Comparison of ENCODE assay signal across 23 cellular contexts in the genomic region with DNA sequence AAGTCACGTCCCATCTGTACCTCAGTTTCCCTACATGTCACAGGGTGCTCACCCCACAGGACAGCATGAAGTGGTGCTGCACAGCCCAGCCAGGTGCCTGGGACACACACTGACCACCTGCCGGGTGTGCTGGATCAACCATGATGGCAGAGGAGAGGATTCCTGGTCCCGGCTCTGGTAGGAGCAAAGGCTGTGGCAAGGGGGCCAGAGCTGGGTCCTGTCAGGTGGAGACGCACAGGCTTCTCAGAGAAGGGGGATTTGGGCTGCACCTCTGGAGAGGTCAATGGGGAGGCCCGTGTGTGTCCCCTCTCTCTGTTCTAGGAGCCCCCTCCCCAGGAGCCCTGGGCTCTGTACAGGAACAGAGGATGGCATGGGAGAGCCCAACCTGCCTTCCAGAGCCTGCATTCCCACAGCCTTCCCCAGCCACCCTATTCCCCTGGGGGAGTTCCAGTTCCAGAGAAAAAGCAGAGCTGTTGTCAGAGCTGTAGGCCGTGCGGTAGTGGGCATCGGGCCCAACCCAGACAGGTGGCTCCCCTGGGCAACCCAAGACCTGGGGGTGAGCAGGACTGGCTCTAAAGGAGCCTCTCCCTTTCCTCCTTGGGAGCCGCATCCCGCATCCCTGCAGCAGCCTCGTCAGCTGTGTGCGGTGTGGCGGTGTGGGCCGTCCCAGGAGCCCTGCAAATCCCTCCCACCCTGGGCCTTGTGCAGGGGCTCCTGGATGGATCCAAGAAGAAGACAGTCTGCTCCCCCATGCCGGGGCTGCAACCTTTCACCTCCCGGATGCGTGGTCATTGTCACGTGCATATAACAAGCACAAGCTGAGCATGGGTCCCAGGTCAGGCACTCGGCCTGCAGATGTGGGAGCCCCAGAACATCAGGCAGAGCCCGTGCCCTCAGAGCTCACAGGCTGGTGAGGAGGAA. TPM values are rescaled to one million over a fixed set of nuclear protein-coding genes. Genes with fewer than 3 reads are reported as not detected.
DNase-seq lines count a peak whose midpoint lies in the region; ATAC-seq, FAIRE-seq and TF ChIP-seq lines count a peak whose summit lies in the region.
"Had no signal": no experiment of that assay in that cellular context is flagged by ENCODE, and none has a peak within 500 bp of the region (broad histone marks: within the 10 kb centered on the region; RNA-seq: fewer than 3 reads in every experiment).

No MANE protein-coding gene starts in this region.

- DNase-seq in GM23338 (ENCODE audit: low spot score) (no peak), NCI-H69 (lab: John Stamatoyannopoulos, UW) (peak; percentile 59), mucosa of descending colon (peak in 2 of 3 donors; percentile 27 to 52), H54 (ENCODE audit: insufficient read length, low spot score) (no peak), midbrain (lab: John Stamatoyannopoulos, UW) (no peak)
- DNase-seq: activated CD4-positive, alpha-beta T cell treated with anti-CD3 and anti-CD28 coated beads for 48 hours; body of pancreas; Calu3; gastrocnemius medialis; left ventricle myocardium inferior; MV-4-11; NCI-H2227 treated with DMSO at 0.1 percent for 48 hours; pancreas; stimulated activated CD4-positive, alpha-beta T cell treated with anti-CD3 and anti-CD28 coated beads, Interleukin-2, amount 100 ng/mL, for 48 hours; substantia nigra; T1000 had no signal

- no peak overlapping the region for H3K27ac Mint-ChIP-seq in GM23338
- H3K27ac Mint-ChIP-seq: activated naive CD8-positive, alpha-beta T cell had no signal

- H3K9ac ChIP-seq in BLaER1, result no peak overlapping the region

- H4K20me1 ChIP-seq in BLaER1 (no peaks in the 10 kb centered on the region), GM23338 (replicated peaks; ENCODE audit: insufficient read depth) (no peaks in the 10 kb centered on the region)

- no peaks in the 10 kb centered on the region for H3K36me3 Mint-ChIP-seq in GM23338 (ENCODE audit: low read depth)
- H3K36me3 Mint-ChIP-seq: activated naive CD8-positive, alpha-beta T cell had no signal

- ATAC-seq in GM23338 (peak; percentile 17; the same call in 2 of the 3 replicates), mucosa of descending colon (no peak), GM18909 (IDR thresholded peaks at IDR 0.05; ENCODE audit: poor library complexity, unreplicated experiment) (no peak)
- ATAC-seq: body of pancreas, gastrocnemius medialis, pancreas had no signal

- H3K36me3 ChIP-seq in BLaER1 (no peaks in the 10 kb centered on the region), GM23338 (ENCODE audit: insufficient read depth) (no peaks in the 10 kb centered on the region), mucosa of descending colon (ENCODE audit: low read depth) (no peaks in the 10 kb centered on the region)
- H3K36me3 ChIP-seq: gastrocnemius medialis, HAP-1, left ventricle myocardium inferior, pancreas had no signal

- FAIRE-seq in H54 (lab: Jason Lieb, UNC), result no peak
- FAIRE-seq: pancreas had no signal

- H3K27me3 ChIP-seq in BLaER1 (no peaks in the 10 kb centered on the region), GM23338 (ENCODE audit: insufficient read depth) (no peaks in the 10 kb centered on the region)
- H3K27me3 ChIP-seq: body of pancreas, gastrocnemius medialis, pancreas had no signal

- intact Hi-C loops in mucosa of descending colon (cut with DNase I, micrococcal nuclease), result no loop called here

- H3K4me1 Mint-ChIP-seq in GM23338, result peaks cover 40% of the 10 kb centered on the region

- H3K9me2 ChIP-seq in GM23338 (ENCODE audit: insufficient read depth), result no peaks in the 10 kb centered on the region

- no peak overlapping the region for H2AFZ ChIP-seq in GM23338

- H3K4me3 Mint-ChIP-seq in GM23338, result no peak overlapping the region
- H3K4me3 Mint-ChIP-seq: activated naive CD8-positive, alpha-beta T cell had no signal

- peaks cover 11% of the 10 kb centered on the region for H3K27me3 Mint-ChIP-seq in GM23338 (ENCODE audit: insufficient read depth, low read depth, poor library complexity)
- H3K27me3 Mint-ChIP-seq: activated naive CD8-positive, alpha-beta T cell had no signal

- TF ChIP-seq CTCF in GM23338 (conservative IDR thresholded peaks at IDR 0.05; ENCODE audit: low read depth in 2 of 2), result no peak
- no peak for TF ChIP-seq CTCF in mucosa of descending colon (IDR thresholded peaks at IDR 0.05)

- H3K79me2 ChIP-seq in GM23338 (replicated peaks; ENCODE audit: insufficient read depth), result no peaks in the 10 kb centered on the region

- H3F3A ChIP-seq in GM23338 (replicated peaks; ENCODE audit: low read depth), result no peaks in the 10 kb centered on the region

- H3K27ac ChIP-seq in BLaER1, result peak overlapping the region; percentile 77; the same call in 1 of the 2 replicates
- H3K27ac ChIP-seq in GM23338 (ENCODE audit: low read depth), result no peak overlapping the region
- H3K27ac ChIP-seq: body of pancreas, epithelial cell of prostate, gastrocnemius medialis, left ventricle myocardium inferior, pancreas had no signal

- H3K4me3 ChIP-seq in BLaER1, result no peak overlapping the region
- no peak overlapping the region for H3K4me3 ChIP-seq in GM23338
- H3K4me3 ChIP-seq in mucosa of descending colon, result no peak overlapping the region
- H3K4me3 ChIP-seq: body of pancreas, gastrocnemius medialis, HAP-1, left ventricle myocardium inferior, pancreas had no signal

- H3K4me1 ChIP-seq in BLaER1 (peaks cover 78% of the 10 kb centered on the region), GM23338 (ENCODE audit: insufficient read depth) (peaks cover 11% of the 10 kb centered on the region; the same call in 1 of the 2 replicates), mucosa of descending colon (ENCODE audit: low read depth) (peaks cover 23% of the 10 kb centered on the region)
- H3K4me1 ChIP-seq: HAP-1 had no signal

- H3K9me3 ChIP-seq in BLaER1 (no peaks in the 10 kb centered on the region), mucosa of descending colon (no peaks in the 10 kb centered on the region)
- H3K9me3 ChIP-seq: body of pancreas, gastrocnemius medialis, HAP-1, left ventricle myocardium inferior, pancreas had no signal

- no peak for TF ChIP-seq POLR2A in H54 (IDR thresholded peaks at IDR 0.05; ENCODE audit: low read depth, low read length)

- peak overlapping the region; percentile 67 for H3K4me2 ChIP-seq in BLaER1
- H3K4me2 ChIP-seq in GM23338, result no peak overlapping the region

- no peaks in the 10 kb centered on the region for H3K9me3 Mint-ChIP-seq in GM23338

RNA-seq across cellular contexts. Expression of gene TFF3, which starts 2.9 kb away (rescaled TPM):
- total RNA-seq in GM23338 (2014; rRNA removed; shearing (Covaris generic)), result 1.2 TPM in 1 of 2 replicates, not detected in the other
- 3.1 and 3.3 TPM in 2 replicates for polyA plus RNA-seq in GM23338 (2016; fragmentation: Nextera tagmentation; extraction: Ambion mirVana)
- total RNA-seq in mucosa of descending colon, result 1,000 to 10,000 TPM in 2 of 3 donors, 100 to 1,000 TPM in 1; 614 to 2,641 (median 2,419) TPM
- total RNA-seq: Calu3, OCI-LY7 had no signal

RNA-seq across cellular contexts. Expression of gene TFF2, which starts 32.7 kb away (rescaled TPM):
- not detected in 2 replicates for total RNA-seq in GM23338 (2014; rRNA removed; shearing (Covaris generic))
- polyA plus RNA-seq in GM23338 (2016; fragmentation: Nextera tagmentation; extraction: Ambion mirVana), result not detected in 2 replicates
- total RNA-seq in mucosa of descending colon, result 1 to 10 TPM in 2 of 3 donors, not detected in 1; 1.1 to 1.7 TPM
- total RNA-seq: Calu3, gastrocnemius medialis, left ventricle myocardium inferior, OCI-LY7, SK-MEL-5 had no signal

RNA-seq across cellular contexts. Expression of gene TFF1, which starts 48.2 kb away (rescaled TPM):
- not detected in 2 replicates for total RNA-seq in GM23338 (2014; rRNA removed; shearing (Covaris generic))
- not detected in 2 replicates for polyA plus RNA-seq in GM23338 (2016; fragmentation: Nextera tagmentation; extraction: Ambion mirVana)
- total RNA-seq in mucosa of descending colon, result 100 to 1,000 TPM in 1 of 3 donors, 10 to 100 TPM in 1, 1 to 10 TPM in 1; 6.0 to 206 (median 60.1) TPM
- total RNA-seq: Calu3, gastrocnemius medialis, left ventricle myocardium inferior, OCI-LY7, SK-MEL-5 had no signal

Comparison
In these comparisons a context has a peak if more than half of its experiments do, and no peak if none do; other contexts are left out.
1. DNase-seq: peak in NCI-H69 (single experiment) and mucosa of descending colon (2 of 3); none in GM23338 (single experiment), H54 (single experiment) and midbrain (single experiment).
2. RNA of gene TFF3, which starts 2.9 kb away (total RNA-seq): 614 to 2,641 TPM in mucosa of descending colon; 1.2 TPM in GM23338; every median in the first group is over 100 times any median in the second.